8 cellular contexts compared by ENCODE assay signal in genomic region chr12:95117178-95117599, GRCh38. TPM values are rescaled to one million over a fixed set of nuclear protein-coding genes. Genes with fewer than 3 reads are reported as not detected.
DNase-seq lines count a peak whose midpoint lies in the region; ATAC-seq and TF ChIP-seq lines count a peak whose summit lies in the region.

No MANE protein-coding gene starts in this region.

- TF ChIP-seq CTCF in AG10803 (conservative IDR thresholded peaks at IDR 0.05; ENCODE audit: low read length) = peak; percentile 68

- intact Hi-C loops in activated CD4-positive, alpha-beta T cell treated with anti-CD3 and anti-CD28 coated beads, Interleukin-2, amount 10 ng/mL, durations not matched to agents 24 days and 14 days (cut with micrococcal nuclease) = loop anchor here (1.0 kb wide), 4 partner anchors 99 to 417 kb away; partner anchors contain the start of gene METAP2

- no peaks in the 10 kb centered on the region for H3K9me3 Mint-ChIP-seq in activated CD4-positive, alpha-beta T cell treated with anti-CD3 and anti-CD28 coated beads, Interleukin-2, amount 10 ng/mL, durations not matched to agents 24 days and 14 days
- H3K9me3 Mint-ChIP-seq in memory B cell = no peaks in the 10 kb centered on the region

- DNase-seq in AG10803 (ENCODE audit: low read depth) = peak; percentile 78
- DNase-seq in NCI-H510A treated with DMSO at 0.1 percent for 48 hours (lab: John Stamatoyannopoulos, UW) = peak; percentile 68
- DNase-seq in activated CD4-positive, alpha-beta T cell treated with anti-CD3 and anti-CD28 coated beads, Interleukin-2, amount 10 ng/mL, durations not matched to agents 24 days and 14 days = peak; percentile 86
- DNase-seq in effector CD4-positive, alpha-beta T cell = peak; percentile 64
- DNase-seq in memory B cell (ENCODE audit: low spot score in 2 of 2) = peak; percentile 61 to 68
- peak; percentile 43 for DNase-seq in stimulated activated CD8-positive, alpha-beta memory T cell treated with anti-CD3 and anti-CD28 coated beads, Interleukin-4, amount 100 ng/mL, for 24 hours (ENCODE audit: low read depth)

- H3K4me1 Mint-ChIP-seq in activated CD4-positive, alpha-beta T cell treated with anti-CD3 and anti-CD28 coated beads, Interleukin-2, amount 10 ng/mL, durations not matched to agents 24 days and 14 days = peaks cover 2% of the 10 kb centered on the region
- H3K4me1 Mint-ChIP-seq in memory B cell = no peaks in the 10 kb centered on the region

- H3K27me3 Mint-ChIP-seq in activated CD4-positive, alpha-beta T cell treated with anti-CD3 and anti-CD28 coated beads, Interleukin-2, amount 10 ng/mL, durations not matched to agents 24 days and 14 days = no peaks in the 10 kb centered on the region
- no peaks in the 10 kb centered on the region for H3K27me3 Mint-ChIP-seq in memory B cell

- no peak overlapping the region for H3K4me3 ChIP-seq in AG10803 (ENCODE audit: low read length)

- H3K4me3 Mint-ChIP-seq in activated CD4-positive, alpha-beta T cell treated with anti-CD3 and anti-CD28 coated beads, Interleukin-2, amount 10 ng/mL, durations not matched to agents 24 days and 14 days = no peak overlapping the region
- no peak overlapping the region for H3K4me3 Mint-ChIP-seq in memory B cell

- no peak overlapping the region for H3K27ac Mint-ChIP-seq in activated CD4-positive, alpha-beta T cell treated with anti-CD3 and anti-CD28 coated beads, Interleukin-2, amount 10 ng/mL, durations not matched to agents 24 days and 14 days
- no peak overlapping the region for H3K27ac Mint-ChIP-seq in memory B cell

- peak; percentile 68 for ATAC-seq in GM18867 (IDR thresholded peaks at IDR 0.05; ENCODE audit: unreplicated experiment)
- ATAC-seq in HG03439 (IDR thresholded peaks at IDR 0.05; ENCODE audit: unreplicated experiment) = peak; percentile 73
- ATAC-seq in memory B cell (ENCODE audit: low read depth) = peak; percentile 93

- H3K36me3 Mint-ChIP-seq in activated CD4-positive, alpha-beta T cell treated with anti-CD3 and anti-CD28 coated beads, Interleukin-2, amount 10 ng/mL, durations not matched to agents 24 days and 14 days (ENCODE audit: low read depth) = no peaks in the 10 kb centered on the region
- no peaks in the 10 kb centered on the region for H3K36me3 Mint-ChIP-seq in memory B cell

RNA-seq across cellular contexts. Expression of gene NR2C1, which starts 43.8 kb away (rescaled TPM):
- total RNA-seq in activated CD4-positive, alpha-beta T cell treated with anti-CD3 and anti-CD28 coated beads, Interleukin-2, amount 10 ng/mL, durations not matched to agents 24 days and 14 days = 24.4 and 28.5 TPM in 2 replicates
